Comparison of ENCODE assay signal across 27 cellular contexts in the genomic region with DNA sequence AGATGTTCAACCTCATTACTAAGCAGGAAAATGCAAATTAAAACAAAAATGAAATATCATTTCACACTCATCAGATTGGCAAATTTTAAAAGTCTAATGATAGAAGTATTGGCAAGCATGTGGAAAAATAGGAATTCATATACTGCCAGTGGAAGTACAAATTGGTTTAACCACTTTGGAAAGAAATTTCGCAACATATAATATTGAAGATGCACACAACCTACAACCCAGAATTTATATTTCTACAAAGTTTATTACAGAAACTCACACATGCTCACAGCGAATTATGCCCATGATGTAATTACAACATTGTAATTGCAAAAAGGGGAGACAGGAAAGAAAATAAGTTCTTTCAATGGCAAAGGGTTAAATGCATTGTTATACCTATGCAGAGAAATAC.
"Had no signal": no experiment of that assay in that cellular context is flagged by ENCODE, and none has a peak within 500 bp of the region (broad histone marks: within the 10 kb centered on the region; RNA-seq: fewer than 3 reads in every experiment).

No MANE protein-coding gene starts in this region.

- FAIRE-seq: urothelium cell line had no signal

- H3K27ac ChIP-seq: stomach, suprapubic skin, testis, thoracic aorta, thyroid gland, tibial artery, tibial nerve, transverse colon, upper lobe of left lung, upper lobe of right lung, uterus, vagina had no signal

- ATAC-seq: stimulated activated effector memory CD8-positive, alpha-beta T cell treated with anti-CD3 and anti-CD28 coated beads, Interleukin-12 subunit alpha, Interleukin-12 subunit beta, amount 100 ng/mL, for 72 hours; stimulated activated memory B cell treated with anti-CD40 and anti-IgM and Interleukin-4, amounts not matched to agents 10 μg/mL and 1 μg/mL and 100 μg/mL, for 72 hours; stimulated activated naive B cell treated with anti-CD40 and anti-IgM and Interleukin-4, amounts not matched to agents 10 μg/mL and 1 μg/mL and 100 μg/mL, for 72 hours; stimulated activated naive CD8-positive, alpha-beta T cell treated with anti-CD3 and anti-CD28 coated beads, Interleukin-15, amount 100 ng/mL, for 72 hours; stimulated activated naive CD8-positive, alpha-beta T cell treated with anti-CD3 and anti-CD28 coated beads, Interleukin-15, Interleukin-2, amounts not matched to agents 100 U/mL and 50 U/mL, for 24 hours; upper lobe of right lung had no signal

- H3K36me3 ChIP-seq: stomach, suprapubic skin, thoracic aorta, thyroid gland, tibial artery, tibial nerve, transverse colon, upper lobe of left lung, upper lobe of right lung, uterus, vagina had no signal

- H3K9me3 ChIP-seq: stomach, suprapubic skin, testis, thoracic aorta, thyroid gland, tibial artery, tibial nerve, transverse colon, upper lobe of left lung, upper lobe of right lung, uterus, vagina had no signal

- DNase-seq: stimulated activated CD4-positive, alpha-beta T cell treated with anti-CD3 and anti-CD28 coated beads, Interleukin-2, amount 100 ng/mL, for 48 hours; stimulated activated CD4-positive, alpha-beta T cell treated with anti-CD3 and anti-CD28 coated beads, Interleukin-4, amount 100 ng/mL, for 1 hour; stimulated activated CD4-positive, alpha-beta T cell treated with anti-CD3 and anti-CD28 coated beads, Interleukin-4, amount 100 ng/mL, for 24 hours; stimulated activated CD4-positive, alpha-beta T cell treated with anti-CD3 and anti-CD28 coated beads, Interleukin-4, amount 100 ng/mL, for 4 hours; stimulated activated CD8-positive, alpha-beta memory T cell treated with anti-CD3 and anti-CD28 coated beads, Interleukin-4, amount 100 ng/mL, for 48 hours; stimulated activated naive B cell treated with anti-CD40 and anti-IgM and Interleukin-4, amounts not matched to agents 10 μg/mL and 1 μg/mL and 100 μg/mL, for 72 hours; stimulated activated naive CD4-positive, alpha-beta T cell; stimulated activated naive CD4-positive, alpha-beta T cell treated with Interleukin-2 at 50 U/mL for 16 hours; stimulated activated naive CD8-positive, alpha-beta T cell treated with anti-CD3 and anti-CD28 coated beads, Interleukin-15, amount 100 ng/mL, for 72 hours; stimulated activated naive CD8-positive, alpha-beta T cell treated with anti-CD3 and anti-CD28 coated beads, Interleukin-15, Interleukin-2, amounts not matched to agents 100 U/mL and 50 U/mL, for 24 hours; stomach; substantia nigra; testis; thyroid gland; tibial artery; transverse colon; trophoblast cell; upper lobe of left lung; upper lobe of right lung; uterus had no signal

- H3K4me3 ChIP-seq: stomach, suprapubic skin, testis, thoracic aorta, thyroid gland, tibial artery, tibial nerve, transverse colon, upper lobe of left lung, upper lobe of right lung, uterus, vagina had no signal

- H3K27me3 ChIP-seq: stomach, suprapubic skin, testis, thyroid gland, tibial artery, tibial nerve, transverse colon, upper lobe of left lung, upper lobe of right lung, uterus, vagina had no signal

- H3K4me1 ChIP-seq: stomach, suprapubic skin, testis, thyroid gland, tibial artery, tibial nerve, transverse colon, upper lobe of left lung, upper lobe of right lung, uterus, vagina had no signal
